ENCODE assay signal across 10 cellular contexts in genomic region chr13:51542358-51542972, GRCh38. TPM values are rescaled to one million over a fixed set of nuclear protein-coding genes. Genes with fewer than 3 reads are reported as not detected.
DNase-seq lines count a peak whose midpoint lies in the region; ATAC-seq and TF ChIP-seq lines count a peak whose summit lies in the region.
"Had no signal": no experiment of that assay in that cellular context is flagged by ENCODE, and none has a peak within 500 bp of the region (broad histone marks: within the 10 kb centered on the region; RNA-seq: fewer than 3 reads in every experiment).

No MANE protein-coding gene starts in this region.

- H3K9me3 ChIP-seq in Panc1 (ENCODE audit: control insufficient read depth, insufficient read depth, low read depth, low read length) (no peaks in the 10 kb centered on the region), esophagus squamous epithelium (no peaks in the 10 kb centered on the region), upper lobe of left lung (no peaks in the 10 kb centered on the region)

- TF ChIP-seq POLR2A in esophagus squamous epithelium (IDR thresholded peaks at IDR 0.05): no peak
- no peak for TF ChIP-seq POLR2A in upper lobe of left lung (IDR thresholded peaks at IDR 0.05)
- no peak for TF ChIP-seq POLR2A in lower leg skin (IDR thresholded peaks at IDR 0.05)

- H3K27ac ChIP-seq in C4-2B (peak overlapping the region; percentile 49), Panc1 (ENCODE audit: low read length) (0 out of 2 replicates have a peak overlapping the region, but pooled peaks have one; percentile 29), esophagus squamous epithelium (peak overlapping the region in 3 of 4 donors; percentile 11 to 49 (median 34)), upper lobe of left lung (no peak overlapping the region)
- H3K27ac ChIP-seq: spleen had no signal

- DNase-seq in Panc1 (ENCODE audit: low read depth, low spot score) (no peak), esophagus squamous epithelium (lab: John Stamatoyannopoulos, UW) (no peak), occipital lobe (lab: John Stamatoyannopoulos, UW) (peak; percentile 2), upper lobe of left lung (no peak), lower leg skin (ENCODE audit: low spot score in 2 of 2) (no peak), NCI-H187 (lab: John Stamatoyannopoulos, UW) (no peak)
- DNase-seq: NCI-H146, spleen had no signal

- CTCF ChIA-PET in Panc1 (lab: Charles Lee): no interaction called here

- no TSS peak for BruUV-seq in Panc1 (replicated peaks; lab: Mats Ljungman, UMichigan)

- POLR2A ChIA-PET in Panc1 (lab: Charles Lee): no interaction called here

- WGBS in esophagus squamous epithelium, 2 donors: 53 to 59% methylated on average over 7 of the region's 7 CpGs
- WGBS in upper lobe of left lung, 2 donors: 44 to 45% methylated on average over 7 of the region's 7 CpGs
- 34 to 54% methylated on average over 7 of the region's 7 CpGs for WGBS in lower leg skin, 2 donors

- intact Hi-C loops in Panc1 (cut with micrococcal nuclease; ENCODE audit: unreplicated experiment) (no loop called here), esophagus squamous epithelium (cut with DNase I) (no loop called here), lower leg skin (cut with DNase I; ENCODE audit: low total_unique reads) (no loop called here)

- no peaks in the 10 kb centered on the region; the same call in 1 of the 2 replicates for H3K36me3 ChIP-seq in Panc1 (ENCODE audit: control insufficient read depth, insufficient read depth, low read length)
- no peaks in the 10 kb centered on the region for H3K36me3 ChIP-seq in esophagus squamous epithelium
- H3K36me3 ChIP-seq in upper lobe of left lung: no peaks in the 10 kb centered on the region
- H3K36me3 ChIP-seq: spleen had no signal

- H3K27me3 ChIP-seq in Panc1 (ENCODE audit: control insufficient read depth, insufficient read depth, low read length) (no peaks in the 10 kb centered on the region), esophagus squamous epithelium (no peaks in the 10 kb centered on the region), upper lobe of left lung (no peaks in the 10 kb centered on the region)
- H3K27me3 ChIP-seq: spleen had no signal

- in situ Hi-C loops in Panc1 (cut with HindIII; ENCODE audit: low pct_unique_long_range_greater_than_20kb, low sequenced_read_pairs): no loop called here

- peak; percentile 90 for ATAC-seq in Panc1
- no peak for ATAC-seq in HG03460 (IDR thresholded peaks at IDR 0.05; ENCODE audit: unreplicated experiment)
- ATAC-seq in upper lobe of left lung (ENCODE audit: low FRiP score in 2 of 2): no peak

- TF ChIP-seq CTCF in C4-2B (conservative IDR thresholded peaks at IDR 0.05) (no peak), Panc1 (IDR thresholded peaks at IDR 0.05) (no peak), esophagus squamous epithelium (IDR thresholded peaks at IDR 0.05) (no peak), upper lobe of left lung (IDR thresholded peaks at IDR 0.05) (no peak), lower leg skin (IDR thresholded peaks at IDR 0.05) (no peak)

- no peak for TF ChIP-seq EP300 in upper lobe of left lung (IDR thresholded peaks at IDR 0.05)

- H3K4me1 ChIP-seq in Panc1 (ENCODE audit: control insufficient read depth, insufficient read depth, low read length) (no peaks in the 10 kb centered on the region; the same call in none of the 2 replicates), esophagus squamous epithelium (peaks cover 0 to 35% (median 9%) of the 10 kb centered on the region in 3 donors), upper lobe of left lung (peaks cover 0 to 7% (median 2%) of the 10 kb centered on the region in 4 donors)
- H3K4me1 ChIP-seq: spleen had no signal

- H3K4me3 ChIP-seq in Panc1 (ENCODE audit: low read depth in 2 of 2, low read length in 2 of 2) (peak overlapping the region in 1 of 2 experiments; percentile 8; a peak in 1 of 4 replicates), esophagus squamous epithelium (no peak overlapping the region), upper lobe of left lung (no peak overlapping the region), lower leg skin (ENCODE audit: low read depth, poor library complexity, severe bottlenecking) (no peak overlapping the region)
- H3K4me3 ChIP-seq: spleen had no signal

RNA-seq across cellular contexts. Expression of gene WDFY2, which starts 41.8 kb away (rescaled TPM):
- total RNA-seq in Panc1 (2021; ENCODE audit: unreplicated experiment) (7.8 TPM), esophagus squamous epithelium (10 to 100 TPM in 3 of 4 donors, 1 to 10 TPM in 1; 7.7 to 23.3 (median 18.2) TPM), occipital lobe (8.4 TPM), upper lobe of left lung (10 to 100 TPM; 13.4 to 34.0 (median 18.8) TPM), lower leg skin (10 to 100 TPM; 20.1 to 40.3 (median 22.4) TPM)
- polyA plus RNA-seq in Panc1 (2012; ENCODE audit: insufficient read length): 10.3 TPM

Comparison
In these comparisons a context has a peak if more than half of its experiments do, and no peak if none do; other contexts are left out.
1. H3K27ac ChIP-seq: peak in C4-2B (single experiment), Panc1 (single experiment) and esophagus squamous epithelium (3 of 4); none in upper lobe of left lung (0 of 4).